ENCODE assay signal across 8 cellular contexts in the genomic region with DNA sequence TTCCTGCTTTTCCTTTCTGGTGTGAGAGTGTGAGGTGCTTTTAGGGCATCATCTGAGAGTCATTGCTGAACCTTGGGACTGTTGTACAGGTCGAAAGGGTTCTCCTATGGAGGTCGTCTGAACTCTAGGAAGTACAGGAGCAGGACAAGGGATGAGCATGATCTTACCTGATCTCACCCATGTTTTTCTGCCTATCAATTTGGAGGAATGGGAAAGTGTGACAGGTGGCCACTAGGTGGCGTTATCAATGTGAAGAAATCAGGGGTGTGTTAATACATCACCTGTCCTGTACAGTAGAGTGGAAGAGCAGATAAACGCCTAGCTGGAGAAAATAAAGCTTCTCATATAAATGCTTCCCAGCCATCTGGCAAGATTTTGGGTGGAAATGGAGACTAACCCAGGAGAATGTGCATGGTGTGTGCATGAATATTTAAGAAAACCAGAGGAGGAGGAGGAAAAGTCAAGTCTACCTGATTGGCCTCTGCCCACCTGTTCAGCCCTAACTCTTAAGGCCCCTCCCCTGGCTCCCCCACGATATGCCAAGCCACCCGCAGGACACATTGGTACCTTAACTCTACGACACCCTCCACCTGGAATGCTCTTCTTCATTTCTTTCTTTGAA.
DNase-seq lines count a peak whose midpoint lies in the region; ATAC-seq and TF ChIP-seq lines count a peak whose summit lies in the region.

No MANE protein-coding gene starts in this region.

- TF ChIP-seq POLR2A in thyroid gland (IDR thresholded peaks at IDR 0.05), result no peak

- H3K4me2 ChIP-seq in DND-41 (ENCODE audit: insufficient read depth, low read length), result no peak overlapping the region

- H3K27ac ChIP-seq in DND-41 (ENCODE audit: low read length) (no peak overlapping the region), thyroid gland (no peak overlapping the region)

- ATAC-seq in DND-41 (ENCODE audit: insufficient read depth, low read depth), result peak; percentile 60; the same call in 1 of the 3 replicates
- ATAC-seq in HG02852 (IDR thresholded peaks at IDR 0.05; ENCODE audit: unreplicated experiment), result peak; percentile 55

- H3K27me3 ChIP-seq in DND-41 (ENCODE audit: insufficient read depth, low read length, poor library complexity) (no peaks in the 10 kb centered on the region), thyroid gland (no peaks in the 10 kb centered on the region)

- H3K9me3 ChIP-seq in DND-41 (ENCODE audit: insufficient read depth, low read length, severe bottlenecking), result no peaks in the 10 kb centered on the region
- no peaks in the 10 kb centered on the region for H3K9me3 ChIP-seq in thyroid gland

- H3K9ac ChIP-seq in DND-41 (ENCODE audit: low read depth, low read length), result no peak overlapping the region

- H3K4me1 ChIP-seq in DND-41 (ENCODE audit: insufficient read depth, low read length) (no peaks in the 10 kb centered on the region; the same call in 1 of the 2 replicates), thyroid gland (no peaks in the 10 kb centered on the region)

- H3K79me2 ChIP-seq in DND-41 (ENCODE audit: insufficient read depth, low read length), result no peaks in the 10 kb centered on the region

- intact Hi-C loops in thyroid gland (cut with DNase I), result loop anchor here (5.0 to 10.0 kb wide), 2 partner anchors 431 to 848 kb away; no protein-coding TSS in a partner anchor

- peak; percentile 44 for DNase-seq in DND-41
- DNase-seq in NCI-H2227 (lab: John Stamatoyannopoulos, UW; ENCODE audit: unreplicated experiment), result peak; percentile 73
- peak; percentile 22 for DNase-seq in activated CD4-positive, alpha-beta T cell treated with anti-CD3 and anti-CD28 coated beads for 1 hour
- peak; percentile 10 for DNase-seq in effector CD8-positive, alpha-beta T cell (lab: John Stamatoyannopoulos, UW)
- DNase-seq in myocyte (ENCODE audit: low read depth), result peak; percentile 18
- peak; percentile 67 to 78 for DNase-seq in thyroid gland
- DNase-seq in epidermal melanocyte (ENCODE audit: insufficient read length, low spot score), result no peak

- H2AFZ ChIP-seq in DND-41 (ENCODE audit: low read depth, low read length), result no peak overlapping the region

- WGBS in thyroid gland, 2 donors, result 22 to 24% methylated on average over 7 of the region's 7 CpGs

- TF ChIP-seq CTCF in DND-41 (IDR thresholded peaks at IDR 0.05; ENCODE audit: borderline replicate concordance, extremely low read depth, low read length, poor library complexity, severe bottlenecking) (peak; percentile 88), thyroid gland (IDR thresholded peaks at IDR 0.05) (peak; percentile 64 to 85 (median 80))

- H3K36me3 ChIP-seq in DND-41 (ENCODE audit: insufficient read depth, low read length) (no peaks in the 10 kb centered on the region), thyroid gland (no peaks in the 10 kb centered on the region)

- 0 out of 2 replicates have a peak, but pooled peaks cover 3% of the 10 kb centered on the region for H4K20me1 ChIP-seq in DND-41 (ENCODE audit: insufficient read depth, low read length)

- H3K4me3 ChIP-seq in DND-41 (ENCODE audit: low read depth in 1 of 2, low read length in 2 of 2) (no peak overlapping the region), thyroid gland (replicated peaks in 1 of 3) (no peak overlapping the region)
